16 cellular contexts compared by ENCODE assay signal in genomic region chr5:32100903-32101302, GRCh38.
A peak's percentile ranks its signal among the peaks of the same experiment; 100 is the strongest.
DNase-seq lines count a peak whose midpoint lies in the region; ATAC-seq, FAIRE-seq and TF ChIP-seq lines count a peak whose summit lies in the region.
"Had no signal": no experiment of that assay in that cellular context is flagged by ENCODE, and none has a peak within 500 bp of the region (broad histone marks: within the 10 kb centered on the region; RNA-seq: fewer than 3 reads in every experiment).

No MANE protein-coding gene starts in this region.

- no peaks in the 10 kb centered on the region for H3K9me3 ChIP-seq in neural progenitor cell (ENCODE audit: low read depth)
- H3K9me3 ChIP-seq: Peyer's patch had no signal

- FAIRE-seq in HTR-8/SVneo (lab: Jason Lieb, UNC) = peak; percentile 13

- no peak overlapping the region for H3K27ac ChIP-seq in neural progenitor cell

- H3K27ac Mint-ChIP-seq in brain (peak overlapping the region; percentile 57 to 92 (median 88)), glutamatergic neuron (ENCODE audit: unreplicated experiment) (peak overlapping the region; percentile 46), neural progenitor cell (peak overlapping the region; percentile 69)
- no peak overlapping the region for H3K27ac Mint-ChIP-seq in effector memory CD8-positive, alpha-beta T cell

- H3K4me3 Mint-ChIP-seq in brain (peak overlapping the region in 1 of 5 experiments; percentile 65), glutamatergic neuron (ENCODE audit: unreplicated experiment) (no peak overlapping the region), neural progenitor cell (no peak overlapping the region)
- no peak overlapping the region for H3K4me3 Mint-ChIP-seq in effector memory CD8-positive, alpha-beta T cell
- H3K4me3 Mint-ChIP-seq in activated T-cell treated with anti-CD3 and anti-CD28 coated beads, Interleukin-2, amount 50 U/mL, for 4 hours = no peak overlapping the region
- H3K4me3 Mint-ChIP-seq: CD8-positive, alpha-beta memory T cell had no signal

- H3K27me3 Mint-ChIP-seq in brain (no peaks in the 10 kb centered on the region), glutamatergic neuron (ENCODE audit: unreplicated experiment) (peaks cover 4% of the 10 kb centered on the region), neural progenitor cell (ENCODE audit: insufficient read depth, low read depth) (no peaks in the 10 kb centered on the region)
- H3K27me3 Mint-ChIP-seq in effector memory CD8-positive, alpha-beta T cell = no peaks in the 10 kb centered on the region
- H3K27me3 Mint-ChIP-seq in activated T-cell treated with anti-CD3 and anti-CD28 coated beads, Interleukin-2, amount 50 U/mL, for 4 hours (ENCODE audit: low read depth) = no peaks in the 10 kb centered on the region
- H3K27me3 Mint-ChIP-seq: CD8-positive, alpha-beta memory T cell had no signal

- no peaks in the 10 kb centered on the region for H3K27me3 ChIP-seq in neural progenitor cell
- H3K27me3 ChIP-seq: Peyer's patch had no signal

- H2AFZ ChIP-seq in neural progenitor cell (replicated peaks) = no peak overlapping the region

- H3K4me1 Mint-ChIP-seq in brain (peaks cover 47% of the 10 kb centered on the region), glutamatergic neuron (ENCODE audit: low read depth, unreplicated experiment) (peaks cover 21% of the 10 kb centered on the region), neural progenitor cell (peaks cover 6% of the 10 kb centered on the region)
- H3K4me1 Mint-ChIP-seq in effector memory CD8-positive, alpha-beta T cell (ENCODE audit: low read depth in 2 of 2) = no peaks in the 10 kb centered on the region
- no peaks in the 10 kb centered on the region for H3K4me1 Mint-ChIP-seq in activated T-cell treated with anti-CD3 and anti-CD28 coated beads, Interleukin-2, amount 50 U/mL, for 4 hours (ENCODE audit: low read depth)
- H3K4me1 Mint-ChIP-seq: CD8-positive, alpha-beta memory T cell had no signal

- no peaks in the 10 kb centered on the region for H3F3A ChIP-seq in neural progenitor cell (ENCODE audit: low read depth)

- H3K9me3 Mint-ChIP-seq in brain (no peaks in the 10 kb centered on the region), glutamatergic neuron (ENCODE audit: unreplicated experiment) (peaks cover 11% of the 10 kb centered on the region), neural progenitor cell (no peaks in the 10 kb centered on the region)
- H3K9me3 Mint-ChIP-seq in effector memory CD8-positive, alpha-beta T cell = no peaks in the 10 kb centered on the region
- no peaks in the 10 kb centered on the region for H3K9me3 Mint-ChIP-seq in activated T-cell treated with anti-CD3 and anti-CD28 coated beads, Interleukin-2, amount 50 U/mL, for 4 hours
- H3K9me3 Mint-ChIP-seq: CD8-positive, alpha-beta memory T cell had no signal

- no peak overlapping the region for H3K9ac ChIP-seq in neural progenitor cell

- no peak for DNase-seq in HTR-8/SVneo (ENCODE audit: insufficient read length, low spot score)
- no peak for DNase-seq in glutamatergic neuron
- no peak for DNase-seq in neural progenitor cell (ENCODE audit: low spot score)
- no peak for DNase-seq in NOMO-1 (lab: John Stamatoyannopoulos, UW; ENCODE audit: unreplicated experiment in 2 of 2)
- no peak for DNase-seq in effector memory CD8-positive, alpha-beta T cell
- no peak for DNase-seq in activated T-cell treated with anti-CD3 and anti-CD28 coated beads, Interleukin-2, amount 50 U/mL, for 4 hours
- DNase-seq: CD8-positive, alpha-beta memory T cell; DMS53; KG1; MV-4-11; NCI-H1694 treated with DMSO at 0.1 percent for 48 hours; NCI-H226; NCI-H526; Peyer's patch had no signal

- no peak for ATAC-seq in effector memory CD8-positive, alpha-beta T cell (replicated peaks)
- no peak for ATAC-seq in activated T-cell treated with anti-CD3 and anti-CD28 coated beads, Interleukin-2, amount 50 U/mL, for 4 hours
- ATAC-seq in GM21723 (IDR thresholded peaks at IDR 0.05; ENCODE audit: unreplicated experiment) = no peak

- no peak overlapping the region for H3K4me2 ChIP-seq in neural progenitor cell

- no peaks in the 10 kb centered on the region for H4K20me1 ChIP-seq in neural progenitor cell (ENCODE audit: low read depth)

- peaks cover 54% of the 10 kb centered on the region for H3K36me3 Mint-ChIP-seq in brain
- H3K36me3 Mint-ChIP-seq in glutamatergic neuron (ENCODE audit: unreplicated experiment) = peaks cover 4% of the 10 kb centered on the region
- H3K36me3 Mint-ChIP-seq in neural progenitor cell = peaks cover 20% of the 10 kb centered on the region
- peaks cover 43% of the 10 kb centered on the region for H3K36me3 Mint-ChIP-seq in effector memory CD8-positive, alpha-beta T cell (ENCODE audit: insufficient read depth)
- peaks cover 24% of the 10 kb centered on the region for H3K36me3 Mint-ChIP-seq in activated T-cell treated with anti-CD3 and anti-CD28 coated beads, Interleukin-2, amount 50 U/mL, for 4 hours (ENCODE audit: insufficient read depth)

- H3K4me1 ChIP-seq in neural progenitor cell = peaks cover 7% of the 10 kb centered on the region

- no peaks in the 10 kb centered on the region for H3K79me2 ChIP-seq in neural progenitor cell (ENCODE audit: low read depth)

- H3K4me3 ChIP-seq in neural progenitor cell = no peak overlapping the region
- H3K4me3 ChIP-seq: Peyer's patch had no signal

- H3K36me3 ChIP-seq in neural progenitor cell = peaks cover 8% of the 10 kb centered on the region

- TF ChIP-seq CTCF in brain (conservative IDR thresholded peaks at IDR 0.05) = no peak
- no peak for TF ChIP-seq CTCF in glutamatergic neuron (IDR thresholded peaks at IDR 0.05; ENCODE audit: partially characterized antibody, unreplicated experiment)
- TF ChIP-seq CTCF in neural progenitor cell (IDR thresholded peaks at IDR 0.05) = no peak

Comparison
In these comparisons a context has a peak if more than half of its experiments do, and no peak if none do; other contexts are left out.
1. H3K27ac Mint-ChIP-seq: peak in brain (5 of 5), glutamatergic neuron (single experiment) and neural progenitor cell (single experiment); none in effector memory CD8-positive, alpha-beta T cell (0 of 2).